ENCODE assay signal across 11 cellular contexts in genomic region chr7:33300742-33301141, GRCh38.
"Had no signal": no experiment of that assay in that cellular context is flagged by ENCODE, and none has a peak within 500 bp of the region (broad histone marks: within the 10 kb centered on the region; RNA-seq: fewer than 3 reads in every experiment).

No MANE protein-coding gene starts in this region.

- H3K27ac ChIP-seq: GM23248 had no signal

- FAIRE-seq: H1, H54 had no signal

- H2AFZ ChIP-seq: GM23248, GM23338 had no signal

- ATAC-seq: GM23338, HCT116 had no signal

- DNase-seq: GM23248, GOT3, H7, H9, HCEC 1CT, HFFc6 had no signal

- H3K9ac ChIP-seq: GM23248 had no signal

- H3K4me3 ChIP-seq: GM23248, GM23338, HAP-1 had no signal

- H3K4me1 ChIP-seq: HAP-1 had no signal

- H3K36me3 ChIP-seq: HAP-1 had no signal

- H3K9me3 ChIP-seq: HAP-1 had no signal

- H3K4me2 ChIP-seq: GM23338 had no signal
